Comparison of ENCODE assay signal across 8 cellular contexts in the genomic region with DNA sequence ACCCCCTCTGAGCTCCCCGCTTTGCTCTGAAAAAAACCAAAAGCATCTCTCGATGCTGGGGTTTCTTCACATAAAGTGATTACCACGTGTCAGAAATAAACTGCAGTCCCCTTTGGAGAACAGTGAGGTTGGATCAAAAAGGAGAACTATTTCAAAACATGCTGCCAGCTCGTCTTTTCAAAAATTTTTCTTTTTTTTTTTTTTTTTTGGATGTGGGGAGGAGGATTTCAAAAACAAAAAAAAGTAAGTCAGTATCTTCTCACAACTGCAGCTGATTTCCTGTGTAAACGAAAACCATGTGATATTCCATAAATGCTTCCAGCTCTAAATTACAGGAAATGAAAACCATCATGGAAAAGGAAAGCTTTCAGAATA.
A peak's percentile ranks its signal among the peaks of the same experiment; 100 is the strongest.
DNase-seq lines count a peak whose midpoint lies in the region; ATAC-seq and TF ChIP-seq lines count a peak whose summit lies in the region.

No MANE protein-coding gene starts in this region.

- H3K4me1 ChIP-seq in ascending aorta, result peaks cover 6 to 13% of the 10 kb centered on the region in 2 donors

- TF ChIP-seq CTCF in ascending aorta (IDR thresholded peaks at IDR 0.05), result no peak

- H3K36me3 Mint-ChIP-seq in stimulated activated naive CD8-positive, alpha-beta T cell treated with anti-CD3 and anti-CD28 coated beads, Interleukin-15, Interleukin-2, amounts not matched to agents 100 ng/mL and 50 ng/mL, for 24 hours (ENCODE audit: low read depth), result no peaks in the 10 kb centered on the region
- no peaks in the 10 kb centered on the region for H3K36me3 Mint-ChIP-seq in stimulated activated memory B cell treated with anti-CD40 and anti-IgM and Interleukin-4, amounts not matched to agents 10 μg/mL and 1 μg/mL and 100 μg/mL, for 72 hours

- no peaks in the 10 kb centered on the region for H3K9me3 ChIP-seq in ascending aorta

- H3K27ac ChIP-seq in ascending aorta, result peak overlapping the region; percentile 98

- DNase-seq in stimulated activated naive CD8-positive, alpha-beta T cell treated with anti-CD3 and anti-CD28 coated beads, Interleukin-15, Interleukin-2, amounts not matched to agents 100 U/mL and 50 U/mL, for 24 hours, result no peak
- DNase-seq in ascending aorta (ENCODE audit: low spot score in 2 of 2) (no peak), inferior parietal cortex (ENCODE audit: extremely low spot score) (peak; percentile 63), posterior cingulate gyrus (no peak)
- no peak for DNase-seq in central memory CD4-positive, alpha-beta T cell

- ATAC-seq in stimulated activated naive CD8-positive, alpha-beta T cell treated with anti-CD3 and anti-CD28 coated beads, Interleukin-15, Interleukin-2, amounts not matched to agents 100 U/mL and 50 U/mL, for 24 hours, result no peak
- ATAC-seq in stimulated activated memory B cell treated with anti-CD40 and anti-IgM and Interleukin-4, amounts not matched to agents 10 μg/mL and 1 μg/mL and 100 μg/mL, for 72 hours, result no peak
- no peak for ATAC-seq in HG03159 (IDR thresholded peaks at IDR 0.05; ENCODE audit: unreplicated experiment)

- H3K4me3 Mint-ChIP-seq in stimulated activated naive CD8-positive, alpha-beta T cell treated with anti-CD3 and anti-CD28 coated beads, Interleukin-15, Interleukin-2, amounts not matched to agents 100 ng/mL and 50 ng/mL, for 24 hours, result peak overlapping the region; percentile 82
- H3K4me3 Mint-ChIP-seq in stimulated activated memory B cell treated with anti-CD40 and anti-IgM and Interleukin-4, amounts not matched to agents 10 μg/mL and 1 μg/mL and 100 μg/mL, for 72 hours, result peak overlapping the region; percentile 51

- no peaks in the 10 kb centered on the region for H3K36me3 ChIP-seq in ascending aorta

- H3K27me3 ChIP-seq in ascending aorta, result no peaks in the 10 kb centered on the region

- peaks cover 17% of the 10 kb centered on the region for H3K4me1 Mint-ChIP-seq in stimulated activated naive CD8-positive, alpha-beta T cell treated with anti-CD3 and anti-CD28 coated beads, Interleukin-15, Interleukin-2, amounts not matched to agents 100 ng/mL and 50 ng/mL, for 24 hours (ENCODE audit: low read depth)
- peaks cover 6% of the 10 kb centered on the region for H3K4me1 Mint-ChIP-seq in stimulated activated memory B cell treated with anti-CD40 and anti-IgM and Interleukin-4, amounts not matched to agents 10 μg/mL and 1 μg/mL and 100 μg/mL, for 72 hours

- intact Hi-C loops in ascending aorta (cut with DNase I), result loop anchor here (1.0 to 10.0 kb wide), 6 partner anchors 36 to 1023 kb away; partner anchors contain the start of gene ZEB1
- intact Hi-C loops in posterior cingulate gyrus (cut with DNase I), result loop anchor here (2.0 to 10.0 kb wide), 6 partner anchors 248 to 1270 kb away; partner anchors contain the start of genes KIF5B, ZEB1 and ZNF438

- no peaks in the 10 kb centered on the region for H3K9me3 Mint-ChIP-seq in stimulated activated naive CD8-positive, alpha-beta T cell treated with anti-CD3 and anti-CD28 coated beads, Interleukin-15, Interleukin-2, amounts not matched to agents 100 ng/mL and 50 ng/mL, for 24 hours
- H3K9me3 Mint-ChIP-seq in stimulated activated memory B cell treated with anti-CD40 and anti-IgM and Interleukin-4, amounts not matched to agents 10 μg/mL and 1 μg/mL and 100 μg/mL, for 72 hours, result no peaks in the 10 kb centered on the region

- peak overlapping the region; percentile 76 for H3K27ac Mint-ChIP-seq in stimulated activated naive CD8-positive, alpha-beta T cell treated with anti-CD3 and anti-CD28 coated beads, Interleukin-15, Interleukin-2, amounts not matched to agents 100 ng/mL and 50 ng/mL, for 24 hours
- H3K27ac Mint-ChIP-seq in stimulated activated memory B cell treated with anti-CD40 and anti-IgM and Interleukin-4, amounts not matched to agents 10 μg/mL and 1 μg/mL and 100 μg/mL, for 72 hours, result no peak overlapping the region

- H3K4me3 ChIP-seq in ascending aorta, result peak overlapping the region; percentile 83 to 95

- H3K27me3 Mint-ChIP-seq in stimulated activated naive CD8-positive, alpha-beta T cell treated with anti-CD3 and anti-CD28 coated beads, Interleukin-15, Interleukin-2, amounts not matched to agents 100 ng/mL and 50 ng/mL, for 24 hours, result peaks cover 3% of the 10 kb centered on the region
- H3K27me3 Mint-ChIP-seq in stimulated activated memory B cell treated with anti-CD40 and anti-IgM and Interleukin-4, amounts not matched to agents 10 μg/mL and 1 μg/mL and 100 μg/mL, for 72 hours, result peaks cover 22% of the 10 kb centered on the region
